In the genomic region with DNA sequence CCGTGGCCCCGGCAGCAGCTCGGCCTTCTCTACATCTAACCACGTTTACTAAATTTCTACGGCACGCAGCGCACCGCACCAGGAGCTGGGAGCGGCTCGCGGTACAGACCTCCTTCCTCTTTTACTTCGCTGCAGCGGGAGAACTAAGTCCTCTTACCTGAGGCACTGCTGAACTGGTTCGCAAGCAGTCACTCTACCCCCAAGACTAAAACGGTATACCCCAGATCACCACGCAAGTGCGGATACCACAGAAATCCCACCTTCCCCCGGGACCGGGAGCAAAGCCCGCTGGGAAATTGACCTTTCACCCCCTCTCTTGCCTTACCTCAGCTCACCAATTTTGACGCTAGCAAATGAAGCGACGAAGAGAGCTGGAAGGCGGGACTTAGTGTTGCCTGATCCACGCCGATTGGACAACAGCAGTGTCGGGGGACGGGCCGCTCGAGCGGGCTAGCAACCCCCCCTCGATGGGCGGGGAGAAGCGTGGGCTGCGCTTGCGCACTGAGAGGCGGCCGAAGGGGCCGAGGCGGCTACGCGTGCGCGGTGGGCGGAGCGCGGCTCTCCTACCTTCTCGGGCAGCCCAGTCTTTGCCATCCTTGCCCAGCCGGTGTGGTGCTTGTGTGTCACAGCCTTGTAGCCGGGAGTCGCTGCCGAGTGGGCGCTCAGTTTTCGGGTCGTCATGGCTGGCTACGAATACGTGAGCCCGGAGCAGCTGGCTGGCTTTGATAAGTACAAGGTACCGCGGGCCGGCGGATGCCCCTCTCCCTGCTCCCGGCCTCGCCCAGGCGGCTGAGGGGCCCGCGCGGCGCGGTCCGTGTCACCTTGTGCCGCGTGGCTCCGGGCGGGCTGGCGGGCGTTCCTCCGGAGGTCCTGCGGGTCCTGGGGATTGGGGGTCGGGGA, we compare ENCODE assay signal across 8 cellular contexts. TPM values are rescaled to one million over a fixed set of nuclear protein-coding genes. Genes with fewer than 3 reads are reported as not detected.
DNase-seq lines count a peak whose midpoint lies in the region; ATAC-seq and FAIRE-seq lines count a peak whose summit lies in the region.

A gene with protein sequence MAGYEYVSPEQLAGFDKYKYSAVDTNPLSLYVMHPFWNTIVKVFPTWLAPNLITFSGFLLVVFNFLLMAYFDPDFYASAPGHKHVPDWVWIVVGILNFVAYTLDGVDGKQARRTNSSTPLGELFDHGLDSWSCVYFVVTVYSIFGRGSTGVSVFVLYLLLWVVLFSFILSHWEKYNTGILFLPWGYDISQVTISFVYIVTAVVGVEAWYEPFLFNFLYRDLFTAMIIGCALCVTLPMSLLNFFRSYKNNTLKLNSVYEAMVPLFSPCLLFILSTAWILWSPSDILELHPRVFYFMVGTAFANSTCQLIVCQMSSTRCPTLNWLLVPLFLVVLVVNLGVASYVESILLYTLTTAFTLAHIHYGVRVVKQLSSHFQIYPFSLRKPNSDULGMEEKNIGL (plus strand): TSS at position 590 of the 900 bp plus-strand sequence. CDS start 90 bp downstream, at position 680.

- DNase-seq in GM18507 (ENCODE audit: extremely low spot score, insufficient read length, low read depth) (peak; percentile 91), NCI-H2029 treated with DMSO at 0.1 percent for 48 hours (lab: John Stamatoyannopoulos, UW) (peak; percentile 95), T-helper 9 cell (peak; percentile 98), astrocyte of the hippocampus (ENCODE audit: low read depth, low spot score) (peak; percentile 100), hepatic stellate cell (ENCODE audit: low spot score) (peak; percentile 95), aorta (peak; percentile 99)

- H3K9me3 ChIP-seq in aorta (ENCODE audit: control insufficient read depth, low read length) = no peaks in the 10 kb centered on the region

- FAIRE-seq in GM18507 (lab: Jason Lieb, UNC) = peak; percentile 99

- H3K4me1 ChIP-seq in rectal smooth muscle tissue (ENCODE audit: control insufficient read depth, insufficient read depth, low read length) (peaks cover 8% of the 10 kb centered on the region), aorta (ENCODE audit: control insufficient read depth in 1 of 2, insufficient read depth in 2 of 2, low read length in 2 of 2) (no peaks in the 10 kb centered on the region)

- H3K4me3 ChIP-seq in rectal smooth muscle tissue (ENCODE audit: low read length) (peak within 1 kb of the TSS; percentile 96), aorta (ENCODE audit: low read length in 2 of 2) (peak within 1 kb of the TSS; percentile 79 to 81)

- peak within 1 kb of the TSS; percentile 98 for H3K9ac ChIP-seq in rectal smooth muscle tissue (ENCODE audit: low read length)

- H3K27me3 ChIP-seq in rectal smooth muscle tissue (ENCODE audit: control insufficient read depth, insufficient read depth, low read length) (no peaks in the 10 kb centered on the region), aorta (ENCODE audit: control insufficient read depth in 1 of 2, insufficient read depth in 2 of 2, low read length in 1 of 2) (no peaks in the 10 kb centered on the region)

- ATAC-seq in HG02981 (IDR thresholded peaks at IDR 0.05; ENCODE audit: unreplicated experiment) (peak; percentile 95), aorta (ENCODE audit: low FRiP score) (peak; percentile 99)

- H3K27ac ChIP-seq in rectal smooth muscle tissue (ENCODE audit: low read depth, low read length) (peak within 1 kb of the TSS; percentile 94), aorta (ENCODE audit: low read depth in 1 of 2, low read length in 2 of 2) (peak within 1 kb of the TSS; percentile 28 to 81)

- intact Hi-C loops in aorta (cut with DNase I) = no loop called here

- WGBS in aorta, 2 donors = 0 to 1% methylated on average over 79 to 80 of the region's 80 CpGs

- no peaks in the 10 kb centered on the region for H3K36me3 ChIP-seq in rectal smooth muscle tissue (ENCODE audit: control insufficient read depth, insufficient read depth, low read length)
- no peaks in the 10 kb centered on the region for H3K36me3 ChIP-seq in aorta (ENCODE audit: control insufficient read depth in 1 of 2, insufficient read depth in 2 of 2, low read length in 1 of 2)

RNA-seq across cellular contexts. Expression of the gene that starts here (rescaled TPM):
- 10 to 100 TPM; 12.3 to 15.8 TPM for total RNA-seq in aorta
- 1 to 10 TPM; 1.4 to 2.8 TPM for polyA plus RNA-seq in aorta

Comparison
In these comparisons a context has a peak if more than half of its experiments do, and no peak if none do; other contexts are left out.
1. Peak in every context shown above with its lines: DNase-seq, ATAC-seq, H3K4me3 ChIP-seq and H3K27ac ChIP-seq.